15 cellular contexts compared by ENCODE assay signal in the genomic region with DNA sequence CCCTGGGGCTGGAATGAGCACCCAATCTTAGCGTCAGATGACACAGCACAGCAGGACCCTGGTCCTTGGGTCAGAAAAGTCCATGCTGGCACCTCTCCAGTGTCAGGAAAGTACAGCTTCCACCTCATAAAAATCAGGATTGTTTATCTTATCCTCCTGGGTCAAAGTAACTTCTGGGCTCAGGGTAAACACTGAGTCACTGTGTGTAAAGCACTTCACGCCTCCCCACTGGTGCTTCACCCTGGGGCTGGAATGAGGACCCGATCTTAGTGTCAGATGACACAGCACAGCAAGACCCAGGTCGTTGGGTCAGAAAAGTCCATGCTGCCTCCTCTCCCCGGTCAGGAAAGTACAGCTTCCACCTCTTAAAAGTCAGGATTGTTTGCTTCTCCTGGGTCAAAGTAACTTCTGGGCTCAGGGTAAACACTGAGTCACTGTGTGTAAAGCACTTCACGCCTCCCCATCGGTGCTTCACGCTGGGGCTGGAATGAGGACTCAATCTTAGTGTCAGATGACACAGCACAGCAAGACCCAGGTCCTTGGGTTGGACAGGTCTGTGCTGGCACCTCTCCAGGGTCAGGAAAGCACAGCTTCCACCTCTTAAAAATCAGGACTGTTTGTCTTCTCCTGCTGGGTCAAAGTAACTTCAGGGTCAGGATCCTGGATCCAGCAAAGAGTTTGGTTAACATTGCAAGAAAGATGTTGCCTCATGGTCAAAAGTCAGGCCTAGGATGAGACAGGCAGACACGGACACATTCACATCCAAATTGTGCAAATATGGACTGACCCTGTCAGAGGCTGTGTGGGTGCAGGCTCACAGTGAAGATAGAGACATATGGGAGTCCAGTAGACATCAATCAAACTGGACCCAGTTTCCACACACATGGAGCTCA. TPM values are rescaled to one million over a fixed set of nuclear protein-coding genes. Genes with fewer than 3 reads are reported as not detected.
DNase-seq lines count a peak whose midpoint lies in the region; ATAC-seq and TF ChIP-seq lines count a peak whose summit lies in the region.
"Had no signal": no experiment of that assay in that cellular context is flagged by ENCODE, and none has a peak within 500 bp of the region (broad histone marks: within the 10 kb centered on the region; RNA-seq: fewer than 3 reads in every experiment).

No MANE protein-coding gene starts in this region.

- no peaks in the 10 kb centered on the region for H3K9me2 ChIP-seq in GM23338 (ENCODE audit: insufficient read depth)

- H3F3A ChIP-seq in GM23338 (replicated peaks; ENCODE audit: low read depth), result no peaks in the 10 kb centered on the region

- H3K36me3 ChIP-seq in MG63 (no peaks in the 10 kb centered on the region), breast epithelium (no peaks in the 10 kb centered on the region), mucosa of rectum (ENCODE audit: control insufficient read depth in 2 of 2, insufficient read depth in 2 of 2, low read length in 2 of 2) (no peaks in the 10 kb centered on the region), GM23338 (ENCODE audit: insufficient read depth) (no peaks in the 10 kb centered on the region)

- H2AFZ ChIP-seq in GM23338, result no peak overlapping the region

- no peak overlapping the region for H3K9ac ChIP-seq in mucosa of rectum (ENCODE audit: low read depth in 1 of 2, low read length in 2 of 2)

- H3K4me2 ChIP-seq in GM23338, result no peak overlapping the region

- H4K20me1 ChIP-seq in GM23338 (replicated peaks; ENCODE audit: insufficient read depth), result no peaks in the 10 kb centered on the region

- no peak overlapping the region for H3K27ac Mint-ChIP-seq in GM23338
- H3K27ac Mint-ChIP-seq: CD4-positive, alpha-beta T cell had no signal

- peaks cover 34% of the 10 kb centered on the region for H3K9me3 Mint-ChIP-seq in GM23338

- H3K36me3 Mint-ChIP-seq in GM23338 (ENCODE audit: low read depth), result 0 out of 3 replicates have a peak, but pooled peaks cover 2% of the 10 kb centered on the region

- no peak overlapping the region for H3K4me3 Mint-ChIP-seq in GM23338
- H3K4me3 Mint-ChIP-seq: activated T-cell treated with anti-CD3 and anti-CD28 coated beads, Interleukin-2, amount 50 U/mL, for 4 hours; CD4-positive, alpha-beta T cell had no signal

- ATAC-seq in GM23338 (no peak), GM21526 (IDR thresholded peaks at IDR 0.05; ENCODE audit: low FRiP score, unreplicated experiment) (no peak)
- ATAC-seq: activated T-cell treated with anti-CD3 and anti-CD28 coated beads, Interleukin-2, amount 50 U/mL, for 4 hours had no signal

- H3K27ac ChIP-seq in breast epithelium (peak overlapping the region; percentile 22 to 44), mucosa of rectum (ENCODE audit: low read depth in 2 of 2, low read length in 2 of 2) (peak overlapping the region; percentile 74 to 83), GM23338 (ENCODE audit: low read depth) (no peak overlapping the region)

- peaks cover 29% of the 10 kb centered on the region for H3K9me3 ChIP-seq in MG63
- H3K9me3 ChIP-seq in breast epithelium, result peaks cover 15 to 23% of the 10 kb centered on the region in 2 donors
- H3K9me3 ChIP-seq in mucosa of rectum (ENCODE audit: control insufficient read depth in 2 of 2, low read length in 2 of 2), result peaks cover 0 to 2% of the 10 kb centered on the region in 2 donors

- peak; percentile 94 for DNase-seq in Daoy (ENCODE audit: low read depth)
- DNase-seq in MG63, result peak; percentile 92
- DNase-seq in breast epithelium (ENCODE audit: low spot score in 2 of 2), result peak; percentile 53 to 76
- no peak for DNase-seq in GM23338 (ENCODE audit: low spot score)
- no peak for DNase-seq in dedifferentiated amniotic fluid mesenchymal stem cell (ENCODE audit: extremely low spot score)
- DNase-seq in middle frontal gyrus (ENCODE audit: extremely low spot score, low spot score), result no peak
- DNase-seq: activated T-cell treated with anti-CD3 and anti-CD28 coated beads, Interleukin-2, amount 50 U/mL, for 4 hours; CD4-positive, alpha-beta T cell; NCI-H2081; OCI-M1; substantia nigra had no signal

- H3K4me1 ChIP-seq in breast epithelium (no peaks in the 10 kb centered on the region), mucosa of rectum (ENCODE audit: control insufficient read depth in 2 of 2, insufficient read depth in 2 of 2, low read length in 2 of 2) (peaks cover 12 to 31% of the 10 kb centered on the region in 2 donors), GM23338 (ENCODE audit: insufficient read depth) (no peaks in the 10 kb centered on the region)

- H3K4me3 ChIP-seq in MG63 (no peak overlapping the region), breast epithelium (no peak overlapping the region), mucosa of rectum (ENCODE audit: low read length in 2 of 2) (peak overlapping the region in 1 of 2 donors; percentile 26), GM23338 (no peak overlapping the region)

- no peaks in the 10 kb centered on the region for H3K79me2 ChIP-seq in GM23338 (replicated peaks; ENCODE audit: insufficient read depth)

- intact Hi-C loops in breast epithelium (cut with DNase I; ENCODE audit: low total_unique reads), result no loop called here

- TF ChIP-seq CTCF in breast epithelium (IDR thresholded peaks at IDR 0.05) (no peak), GM23338 (conservative IDR thresholded peaks at IDR 0.05; ENCODE audit: low read depth in 2 of 2) (no peak)

- TF ChIP-seq POLR2A in breast epithelium (IDR thresholded peaks at IDR 0.05), result no peak

- H3K27me3 Mint-ChIP-seq in GM23338 (ENCODE audit: insufficient read depth, low read depth, poor library complexity), result peaks cover 2% of the 10 kb centered on the region

- H3K4me1 Mint-ChIP-seq in GM23338, result no peaks in the 10 kb centered on the region

- H3K27me3 ChIP-seq in MG63 (peaks cover 7% of the 10 kb centered on the region), breast epithelium (no peaks in the 10 kb centered on the region), mucosa of rectum (ENCODE audit: control insufficient read depth in 2 of 2, insufficient read depth in 2 of 2, low read length in 2 of 2) (no peaks in the 10 kb centered on the region), GM23338 (ENCODE audit: insufficient read depth) (no peaks in the 10 kb centered on the region)

TF ChIP-seq in GM23338, 12 proteins besides CTCF, POLR2A, EP300 and RAD21 (continues in another document):
- TF ChIP-seq, protein P1, sequence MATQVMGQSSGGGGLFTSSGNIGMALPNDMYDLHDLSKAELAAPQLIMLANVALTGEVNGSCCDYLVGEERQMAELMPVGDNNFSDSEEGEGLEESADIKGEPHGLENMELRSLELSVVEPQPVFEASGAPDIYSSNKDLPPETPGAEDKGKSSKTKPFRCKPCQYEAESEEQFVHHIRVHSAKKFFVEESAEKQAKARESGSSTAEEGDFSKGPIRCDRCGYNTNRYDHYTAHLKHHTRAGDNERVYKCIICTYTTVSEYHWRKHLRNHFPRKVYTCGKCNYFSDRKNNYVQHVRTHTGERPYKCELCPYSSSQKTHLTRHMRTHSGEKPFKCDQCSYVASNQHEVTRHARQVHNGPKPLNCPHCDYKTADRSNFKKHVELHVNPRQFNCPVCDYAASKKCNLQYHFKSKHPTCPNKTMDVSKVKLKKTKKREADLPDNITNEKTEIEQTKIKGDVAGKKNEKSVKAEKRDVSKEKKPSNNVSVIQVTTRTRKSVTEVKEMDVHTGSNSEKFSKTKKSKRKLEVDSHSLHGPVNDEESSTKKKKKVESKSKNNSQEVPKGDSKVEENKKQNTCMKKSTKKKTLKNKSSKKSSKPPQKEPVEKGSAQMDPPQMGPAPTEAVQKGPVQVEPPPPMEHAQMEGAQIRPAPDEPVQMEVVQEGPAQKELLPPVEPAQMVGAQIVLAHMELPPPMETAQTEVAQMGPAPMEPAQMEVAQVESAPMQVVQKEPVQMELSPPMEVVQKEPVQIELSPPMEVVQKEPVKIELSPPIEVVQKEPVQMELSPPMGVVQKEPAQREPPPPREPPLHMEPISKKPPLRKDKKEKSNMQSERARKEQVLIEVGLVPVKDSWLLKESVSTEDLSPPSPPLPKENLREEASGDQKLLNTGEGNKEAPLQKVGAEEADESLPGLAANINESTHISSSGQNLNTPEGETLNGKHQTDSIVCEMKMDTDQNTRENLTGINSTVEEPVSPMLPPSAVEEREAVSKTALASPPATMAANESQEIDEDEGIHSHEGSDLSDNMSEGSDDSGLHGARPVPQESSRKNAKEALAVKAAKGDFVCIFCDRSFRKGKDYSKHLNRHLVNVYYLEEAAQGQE (IDR thresholded peaks at IDR 0.05; ENCODE audit: unreplicated experiment), result no peak
- TF ChIP-seq NANOG (IDR thresholded peaks at IDR 0.05; ENCODE audit: borderline replicate concordance), result no peak
- TF ChIP-seq CREB1 (CRISPR knock-in tag; IDR thresholded peaks at IDR 0.05; ENCODE audit: low read depth), result no peak
- no peak for TF ChIP-seq ZNF114 (CRISPR knock-in tag; IDR thresholded peaks at IDR 0.05)
- TF ChIP-seq EZH2 (IDR thresholded peaks at IDR 0.05; ENCODE audit: low read depth, unreplicated experiment), result no peak
- no peak for TF ChIP-seq JUNB (IDR thresholded peaks at IDR 0.05; ENCODE audit: unreplicated experiment)

RNA-seq across cellular contexts. Expression of a gene that starts 39.2 kb away (rescaled TPM):
- not detected in 2 replicates for total RNA-seq in Daoy (2014; rRNA removed; shearing (Covaris generic))
- not detected in 2 replicates for total RNA-seq in MG63 (2014; rRNA removed; shearing (Covaris generic); ENCODE audit: low replicate concordance)
- total RNA-seq in breast epithelium, result not detected
- total RNA-seq in GM23338 (2014; rRNA removed; shearing (Covaris generic)), result 4.8 TPM in 1 of 2 replicates, not detected in the other
- not detected in 2 replicates for polyA plus RNA-seq in GM23338 (2016; fragmentation: Nextera tagmentation; extraction: Ambion mirVana)
- total RNA-seq: activated T-cell treated with anti-CD3 and anti-CD28 coated beads, Interleukin-2, amount 50 U/mL, for 4 hours; CD4-positive, alpha-beta T cell; fibroblast of lung; osteoblast had no signal
- polyA plus RNA-seq: fibroblast of lung had no signal

Comparison
In these comparisons a context has a peak if more than half of its experiments do, and no peak if none do; other contexts are left out.
1. DNase-seq: peak in Daoy (single experiment), MG63 (single experiment) and breast epithelium (2 of 2); none in GM23338 (single experiment), dedifferentiated amniotic fluid mesenchymal stem cell (single experiment) and middle frontal gyrus (single experiment).